In genomic region chr3:10223676-10224639, GRCh38 we compare ENCODE assay signal across 1 cellular context.
TF ChIP-seq lines count a peak whose summit lies in the region.

No MANE protein-coding gene starts in this region.

TF ChIP-seq in SK-N-SH, 30 proteins besides CTCF, POLR2A, EP300 and RAD21 (continued from another document):
- TF ChIP-seq REST (IDR thresholded peaks at IDR 0.05; ENCODE audit: low read depth, low read length) (no peak), MEF2A (IDR thresholded peaks at IDR 0.05; ENCODE audit: borderline replicate concordance, low read depth) (no peak)
